15 cellular contexts compared by ENCODE assay signal in the genomic region with DNA sequence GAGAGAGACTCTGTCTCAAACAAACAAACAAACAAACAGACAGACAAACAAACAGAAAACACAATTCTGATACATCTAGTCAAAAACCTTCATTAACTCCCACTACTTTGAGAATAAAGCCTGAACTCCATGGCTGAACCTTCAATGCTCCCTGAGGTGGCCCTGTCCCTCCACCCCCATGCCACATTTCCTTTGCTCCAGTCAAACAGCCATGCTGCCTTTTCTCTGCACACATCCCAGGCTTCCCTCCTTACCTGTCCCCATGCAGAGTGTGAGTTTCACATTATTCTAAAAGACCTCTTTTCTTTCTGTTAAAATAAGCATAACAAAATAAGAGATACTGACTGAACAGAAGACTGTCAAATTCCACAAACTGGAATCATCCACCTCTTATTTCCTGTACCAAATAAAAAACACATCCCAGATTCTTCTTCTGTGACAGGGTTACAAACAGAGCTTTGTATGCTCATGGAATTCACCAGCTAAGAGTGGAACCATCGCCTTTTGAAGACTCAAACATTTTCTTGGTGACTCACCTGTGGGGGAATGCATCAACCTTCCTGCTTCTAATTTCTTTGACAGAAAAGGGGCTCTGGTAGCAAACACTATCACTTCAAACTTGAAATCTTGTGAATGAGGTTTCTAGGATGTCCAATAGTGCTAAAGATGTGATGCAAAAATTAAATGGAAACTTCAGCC.
DNase-seq lines count a peak whose midpoint lies in the region; ATAC-seq, FAIRE-seq and TF ChIP-seq lines count a peak whose summit lies in the region.
"Had no signal": no experiment of that assay in that cellular context is flagged by ENCODE, and none has a peak within 500 bp of the region (broad histone marks: within the 10 kb centered on the region; RNA-seq: fewer than 3 reads in every experiment).

No MANE protein-coding gene starts in this region.

- peaks cover 2% of the 10 kb centered on the region; the same call in 1 of the 2 replicates for H3K27me3 Mint-ChIP-seq in HFFc6 (ENCODE audit: insufficient read depth)

- intact Hi-C loops in esophagus squamous epithelium (cut with DNase I): no loop called here

- TF ChIP-seq POLR2A in esophagus squamous epithelium (IDR thresholded peaks at IDR 0.05): no peak

- WGBS in esophagus squamous epithelium, 2 donors: 50 to 60% methylated on average over 1 of the region's 1 CpG

- TF ChIP-seq CTCF in HFFc6 (IDR thresholded peaks at IDR 0.05): no peak
- no peak for TF ChIP-seq CTCF in fibroblast of the aortic adventitia (IDR thresholded peaks at IDR 0.05; ENCODE audit: insufficient read depth, low read length)
- TF ChIP-seq CTCF in esophagus squamous epithelium (IDR thresholded peaks at IDR 0.05): no peak
- TF ChIP-seq CTCF in D721Med (IDR thresholded peaks at IDR 0.05; ENCODE audit: insufficient read depth, missing control alignments): no peak

- H3K9me3 Mint-ChIP-seq in HFFc6: peaks cover 45% of the 10 kb centered on the region

- in situ Hi-C loops in KBM-7 (cut with MboI; ENCODE audit: low pct_unique_long_range_greater_than_20kb, low sequenced_read_pairs): loop anchor here (25.0 kb wide), 1 partner anchor 390 kb away; no protein-coding TSS in a partner anchor

- H3K4me3 ChIP-seq in fibroblast of the aortic adventitia (ENCODE audit: low read depth, low read length): no peak overlapping the region
- H3K4me3 ChIP-seq in esophagus squamous epithelium: no peak overlapping the region
- H3K4me3 ChIP-seq: coronary artery, transverse colon had no signal

- ATAC-seq in SK-N-SH treated with all-trans-retinoic acid at 6 μM for 48 hours: peak; percentile 91

- H3K27ac Mint-ChIP-seq in HFFc6: peak overlapping the region; percentile 92
- H3K27ac Mint-ChIP-seq: IgD-negative memory B cell had no signal

- no peaks in the 10 kb centered on the region for H3K36me3 ChIP-seq in esophagus squamous epithelium
- H3K36me3 ChIP-seq: transverse colon had no signal

- H3K4me1 ChIP-seq in esophagus squamous epithelium: peaks cover 6 to 16% (median 9%) of the 10 kb centered on the region in 3 donors
- H3K4me1 ChIP-seq: transverse colon had no signal

- H3K4me3 Mint-ChIP-seq in HFFc6: peak overlapping the region; percentile 85
- H3K4me3 Mint-ChIP-seq: IgD-negative memory B cell had no signal

- FAIRE-seq in D721Med (lab: Jason Lieb, UNC): no peak
- FAIRE-seq: frontal cortex had no signal

- H3K9me3 ChIP-seq in esophagus squamous epithelium: peaks cover 0 to 12% (median 0%) of the 10 kb centered on the region in 3 donors

- peaks cover 50% of the 10 kb centered on the region for H3K36me3 Mint-ChIP-seq in HFFc6 (ENCODE audit: low read depth)

- DNase-seq in HFFc6: peak; percentile 75
- peak; percentile 30 for DNase-seq in fibroblast of the aortic adventitia (ENCODE audit: low read depth)
- DNase-seq in KBM-7: no peak
- no peak for DNase-seq in esophagus squamous epithelium (lab: John Stamatoyannopoulos, UW)
- no peak for DNase-seq in D721Med (ENCODE audit: insufficient read length, low spot score)
- DNase-seq: activated CD4-positive, alpha-beta T cell treated with anti-CD3 and anti-CD28 coated beads, Interleukin-2, amount 50 U/mL, for 4 hours; activated naive CD4-positive, alpha-beta T cell treated with Interleukin-2 at 50 U/mL for 16 hours; H7; NCI-H187; transverse colon had no signal

- H3K27ac ChIP-seq in temporal lobe (ENCODE audit: low read depth, low read length) (peak overlapping the region; percentile 100), esophagus squamous epithelium (no peak overlapping the region)
- H3K27ac ChIP-seq: coronary artery, transverse colon had no signal

- peaks cover 50% of the 10 kb centered on the region for H3K4me1 Mint-ChIP-seq in HFFc6 (ENCODE audit: low read depth)

- peaks cover 0 to 12% (median 0%) of the 10 kb centered on the region in 4 donors for H3K27me3 ChIP-seq in esophagus squamous epithelium
- H3K27me3 ChIP-seq: transverse colon had no signal

TF ChIP-seq in SK-N-SH treated with all-trans-retinoic acid at 6 μM for 48 hours, 23 proteins besides CTCF, POLR2A, EP300 and RAD21:
- no peak for TF ChIP-seq ZFP3 (CRISPR knock-in tag; IDR thresholded peaks at IDR 0.05)
- TF ChIP-seq ISL1 (CRISPR knock-in tag; IDR thresholded peaks at IDR 0.05): peak; percentile 21; the same call in 1 of the 2 replicates

Comparison
In these comparisons a context has a peak if more than half of its experiments do, and no peak if none do; other contexts are left out.
1. DNase-seq: peak in HFFc6 (single experiment) and fibroblast of the aortic adventitia (single experiment); none in KBM-7 (single experiment), esophagus squamous epithelium (single experiment) and D721Med (single experiment).